In genomic region chr2:112113354-112113753, GRCh38 we compare ENCODE assay signal across 1 cellular context. TPM values are rescaled to one million over a fixed set of nuclear protein-coding genes. Genes with fewer than 3 reads are reported as not detected.
"Had no signal": no experiment of that assay in that cellular context is flagged by ENCODE, and none has a peak within 500 bp of the region (broad histone marks: within the 10 kb centered on the region; RNA-seq: fewer than 3 reads in every experiment).

No MANE protein-coding gene starts in this region.

RNA-seq across cellular contexts. Expression of gene FBLN7, which starts 24.8 kb away (rescaled TPM):
- total RNA-seq: SJSA1 had no signal
